ENCODE assay signal across 29 cellular contexts in genomic region chr12:56252649-56253048, GRCh38. TPM values are rescaled to one million over a fixed set of nuclear protein-coding genes. Genes with fewer than 3 reads are reported as not detected.
"Had no signal": no experiment of that assay in that cellular context is flagged by ENCODE, and none has a peak within 500 bp of the region (broad histone marks: within the 10 kb centered on the region; RNA-seq: fewer than 3 reads in every experiment).

No MANE protein-coding gene starts in this region.

- H3K4me3 ChIP-seq: coronary artery, dorsolateral prefrontal cortex, esophagus squamous epithelium, gastrocnemius medialis, heart right ventricle, left lung, lower lobe of right lung had no signal

- DNase-seq: dermis blood vessel endothelial cell; dorsolateral prefrontal cortex; effector CD4-positive, alpha-beta T cell; effector memory CD4-positive, alpha-beta T cell; esophagus squamous epithelium; foreskin fibroblast; foreskin melanocyte; gastrocnemius medialis; glutamatergic neuron; head of caudate nucleus; heart right ventricle; hippocampal formation; left cardiac atrium; left lung; left ventricle myocardium superior; lower lobe of right lung; mesenchymal stem cell; midbrain; naive thymus-derived CD4-positive, alpha-beta T cell had no signal

- ATAC-seq: esophagus mucosa; gastrocnemius medialis; heart right ventricle; left cardiac atrium; left lung; left ventricle myocardium superior; lower lobe of right lung; naive thymus-derived CD4-positive, alpha-beta T cell had no signal

- H3K27ac ChIP-seq: coronary artery, dorsolateral prefrontal cortex, epithelial cell of prostate, esophagus squamous epithelium, heart right ventricle, left lung, lower lobe of right lung had no signal

- H3K27me3 ChIP-seq: dorsolateral prefrontal cortex, esophagus squamous epithelium, gastrocnemius medialis, heart right ventricle, left lung had no signal

- FAIRE-seq: colon, islet of Langerhans, keratinocyte had no signal

- H3K9me3 ChIP-seq: esophagus squamous epithelium, gastrocnemius medialis, heart right ventricle, left lung, lower lobe of right lung had no signal

RNA-seq across cellular contexts. Expression of gene SLC39A5, which starts 22.8 kb away (rescaled TPM):
- total RNA-seq: dermis blood vessel endothelial cell, esophagus mucosa, glomerular endothelial cell, heart right ventricle, left cardiac atrium, left ventricle myocardium superior, lower leg skin, lower lobe of right lung, lung microvascular endothelial cell, mononuclear cell had no signal
- polyA plus RNA-seq: keratinocyte; naive thymus-derived CD4-positive, alpha-beta T cell had no signal
